In the genomic region with DNA sequence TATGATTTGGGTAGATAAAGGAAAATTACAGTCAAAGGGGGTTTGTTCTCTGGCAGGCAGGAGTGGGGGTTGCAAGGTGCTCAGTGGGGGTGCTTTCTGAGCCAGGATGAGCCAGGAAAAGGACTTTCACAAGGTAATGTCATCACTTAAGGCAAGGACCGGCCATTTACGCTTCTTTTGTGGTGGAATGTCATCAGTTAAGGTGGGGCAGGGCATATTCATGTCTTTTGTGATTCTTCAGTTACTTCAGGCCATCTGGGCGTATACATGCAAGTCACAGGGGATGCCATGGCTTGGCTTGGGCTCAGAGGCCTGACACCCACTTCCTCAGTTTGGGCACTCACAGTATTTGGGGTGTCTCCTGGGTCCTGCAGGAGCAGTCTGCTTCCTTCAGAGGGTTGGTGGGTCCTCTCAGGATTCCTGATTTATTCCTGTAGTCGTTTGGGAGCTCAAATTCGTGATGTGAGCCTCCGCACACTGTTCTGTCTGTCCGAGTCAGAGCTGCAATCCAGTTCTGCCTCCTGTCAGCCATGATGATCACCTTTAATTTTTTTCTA, we compare ENCODE assay signal across 7 cellular contexts.
A peak's percentile ranks its signal among the peaks of the same experiment; 100 is the strongest.
DNase-seq lines count a peak whose midpoint lies in the region; TF ChIP-seq lines count a peak whose summit lies in the region.
"Not testable (repeated sequence)": the region's sequence is repeated elsewhere in the genome, so short reads cannot be mapped to it uniquely, and the experiment has no call there.

No MANE protein-coding gene starts in this region.

- H3K27ac ChIP-seq in C4-2B (peak overlapping the region; percentile 49), HUES64 (ENCODE audit: low read depth, low read length) (peak overlapping the region; percentile 96), SJCRH30 (peak overlapping the region; percentile 75), iPS DF 6.9 (ENCODE audit: low read length) (peak overlapping the region; percentile 71)
- not testable (repeated sequence) for H3K27ac ChIP-seq in esophagus muscularis mucosa (replicated peaks in 1 of 4)

- not testable (repeated sequence) for TF ChIP-seq EP300 in esophagus muscularis mucosa (IDR thresholded peaks at IDR 0.05)

- peaks cover 16% of the 10 kb centered on the region for H3K9me3 ChIP-seq in HUES64 (ENCODE audit: insufficient read depth, low read depth, low read length)
- not testable (repeated sequence) for H3K9me3 ChIP-seq in SJCRH30 (replicated peaks); esophagus muscularis mucosa; iPS DF 6.9 (ENCODE audit: control insufficient read depth, insufficient read depth, low read length); iPS-18c (ENCODE audit: control insufficient read depth, insufficient read depth, low read length)

- H3K4me3 ChIP-seq in H7 (ENCODE audit: insufficient read depth, low read depth, low read length) (peak overlapping the region; percentile 6; the same call in 1 of the 2 replicates), HUES64 (ENCODE audit: low read length) (peak overlapping the region; percentile 38), SJCRH30 (peak overlapping the region; percentile 63), iPS-18c (ENCODE audit: insufficient read depth, low read depth, low read length) (peak overlapping the region; percentile 34; the same call in 1 of the 2 replicates)
- H3K4me3 ChIP-seq in esophagus muscularis mucosa; iPS DF 6.9 (ENCODE audit: low read length): not testable (repeated sequence)

- TF ChIP-seq POLR2A in esophagus muscularis mucosa (IDR thresholded peaks at IDR 0.05; ENCODE audit: low read depth), result not testable (repeated sequence)

- H3K4me1 ChIP-seq in HUES64 (ENCODE audit: insufficient read depth, low read length), result peaks cover 19% of the 10 kb centered on the region
- not testable (repeated sequence) for H3K4me1 ChIP-seq in SJCRH30; esophagus muscularis mucosa; iPS DF 6.9 (ENCODE audit: control insufficient read depth, insufficient read depth, low read length)

- not testable (repeated sequence) for TF ChIP-seq CTCF in C4-2B (conservative IDR thresholded peaks at IDR 0.05); esophagus muscularis mucosa (IDR thresholded peaks at IDR 0.05)

- intact Hi-C loops in esophagus muscularis mucosa (cut with DNase I), result not testable (repeated sequence)

- not testable (repeated sequence) for DNase-seq in H7
- peak; percentile 26 to 60 for DNase-seq in SJCRH30
- peak; percentile 17 for DNase-seq in esophagus muscularis mucosa (ENCODE audit: extremely low spot score)
- DNase-seq in iPS DF 6.9 (ENCODE audit: low read depth, low spot score), result peak; percentile 37

- H3K9ac ChIP-seq in HUES64 (ENCODE audit: low read depth, low read length), result peak overlapping the region; percentile 79

- H3K36me3 ChIP-seq in H7 (replicated peaks; ENCODE audit: control insufficient read depth, insufficient read depth, low read length); HUES64 (ENCODE audit: insufficient read depth, low read length); SJCRH30; esophagus muscularis mucosa; iPS DF 6.9 (ENCODE audit: control insufficient read depth, insufficient read depth, low read length): not testable (repeated sequence)

- H3K27me3 ChIP-seq in H7 (ENCODE audit: control insufficient read depth, insufficient read depth, low read length); HUES64 (ENCODE audit: insufficient read depth, low read length); SJCRH30; esophagus muscularis mucosa; iPS DF 6.9 (ENCODE audit: control insufficient read depth, insufficient read depth, low read length): not testable (repeated sequence)

- 25% methylated on average over 7 of the region's 7 CpGs for WGBS in HUES64
- 87% methylated on average over 7 of the region's 7 CpGs for WGBS in esophagus muscularis mucosa
- no CpG with 5 or more reads among the region's 7 CpGs for WGBS in iPS DF 6.9 (ENCODE audit: insufficient coverage, insufficient read length)
